Comparison of ENCODE assay signal across 21 cellular contexts in genomic region chr1:30950700-30951099, GRCh38.
"Had no signal": no experiment of that assay in that cellular context is flagged by ENCODE, and none has a peak within 500 bp of the region (broad histone marks: within the 10 kb centered on the region; RNA-seq: fewer than 3 reads in every experiment).

No MANE protein-coding gene starts in this region.

- H3K27ac ChIP-seq: cardiac muscle cell, SJCRH30, SK-N-MC had no signal

- H3K27me3 ChIP-seq: cardiac muscle cell, SJCRH30 had no signal

- H3K9me3 Mint-ChIP-seq: activated CD4-positive, alpha-beta T cell treated with anti-CD3 and anti-CD28 coated beads, Interleukin-2, amount 10 ng/mL, durations not matched to agents 7 days and 5 days; activated CD8-positive, alpha-beta T cell treated with anti-CD3 and anti-CD28 coated beads for 36 hours; activated naive CD4-positive, alpha-beta T cell treated with anti-CD3 and anti-CD28 coated beads, Interleukin-2, amount 50 U/mL, for 24 hours; activated T-cell treated with anti-CD3 and anti-CD28 coated beads, Interleukin-2, amount 50 U/mL, for 24 hours; activated T-helper 1 cell treated with anti-CD3 and anti-CD28 coated beads, Interleukin-12 subunit alpha, Interleukin-12 subunit beta, Interleukin-2, Interleukin-4 antibody, amounts not matched to agents 30 ng/mL and 10 ng/mL and 1 ng/mL, durations not matched to agents 14 hours and 24 hours and 36 hours; T-helper 2 cell treated with Interferon-gamma antibody and Interleukin-4, amounts not matched to agents 5 μg/mL and 100 μg/mL, for 36 hours had no signal

- H3K27me3 Mint-ChIP-seq: activated CD4-positive, alpha-beta T cell treated with anti-CD3 and anti-CD28 coated beads, Interleukin-2, amount 10 ng/mL, durations not matched to agents 7 days and 5 days; activated CD8-positive, alpha-beta T cell treated with anti-CD3 and anti-CD28 coated beads for 36 hours; activated naive CD4-positive, alpha-beta T cell treated with anti-CD3 and anti-CD28 coated beads, Interleukin-2, amount 50 U/mL, for 24 hours; activated T-cell treated with anti-CD3 and anti-CD28 coated beads, Interleukin-2, amount 50 U/mL, for 24 hours had no signal

- H3K4me3 Mint-ChIP-seq: activated CD4-positive, alpha-beta T cell treated with anti-CD3 and anti-CD28 coated beads, Interleukin-2, amount 10 ng/mL, durations not matched to agents 7 days and 5 days; activated CD8-positive, alpha-beta T cell treated with anti-CD3 and anti-CD28 coated beads for 36 hours; activated naive CD4-positive, alpha-beta T cell treated with anti-CD3 and anti-CD28 coated beads, Interleukin-2, amount 50 U/mL, for 24 hours; activated T-cell treated with anti-CD3 and anti-CD28 coated beads, Interleukin-2, amount 50 U/mL, for 24 hours; activated T-helper 1 cell treated with anti-CD3 and anti-CD28 coated beads, Interleukin-12 subunit alpha, Interleukin-12 subunit beta, Interleukin-2, Interleukin-4 antibody, amounts not matched to agents 30 ng/mL and 10 ng/mL and 1 ng/mL, durations not matched to agents 14 hours and 24 hours and 36 hours; T-helper 2 cell treated with Interferon-gamma antibody and Interleukin-4, amounts not matched to agents 5 μg/mL and 100 μg/mL, for 36 hours had no signal

- H3K4me1 ChIP-seq: SJCRH30 had no signal

- H3K4me3 ChIP-seq: cardiac muscle cell, K562, SJCRH30, SK-N-MC had no signal

- DNase-seq: activated CD4-positive, alpha-beta T cell treated with anti-CD3 and anti-CD28 coated beads, Interleukin-2, amount 10 ng/mL, durations not matched to agents 7 days and 5 days; activated CD8-positive, alpha-beta T cell treated with anti-CD3 and anti-CD28 coated beads for 36 hours; activated T-cell treated with anti-CD3 and anti-CD28 coated beads, Interleukin-2, amount 50 U/mL, for 24 hours; amniotic stem cell; aorta; IMR-90; Karpas-422; NCI-H187 treated with DMSO at 0.1 percent for 48 hours; NCI-H2171 treated with DMSO at 0.1 percent for 48 hours; NCI-H446; NCI-H510A treated with DMSO at 0.1 percent for 48 hours; NCI-H526 treated with DMSO at 0.1 percent for 48 hours; SHP77; SJCRH30 had no signal

- H3K9me3 ChIP-seq: SJCRH30 had no signal

- ATAC-seq: activated CD8-positive, alpha-beta T cell treated with anti-CD3 and anti-CD28 coated beads for 36 hours; K562; Panc1 had no signal

- H3K27ac Mint-ChIP-seq: activated CD4-positive, alpha-beta T cell treated with anti-CD3 and anti-CD28 coated beads, Interleukin-2, amount 10 ng/mL, durations not matched to agents 7 days and 5 days; activated naive CD4-positive, alpha-beta T cell treated with anti-CD3 and anti-CD28 coated beads, Interleukin-2, amount 50 U/mL, for 24 hours; T-helper 2 cell treated with Interferon-gamma antibody and Interleukin-4, amounts not matched to agents 5 μg/mL and 100 μg/mL, for 36 hours had no signal
